Comparison of ENCODE assay signal across 1 cellular context in genomic region chr10:109957092-109957797, GRCh38.
TF ChIP-seq lines count a peak whose summit lies in the region.

No MANE protein-coding gene starts in this region.

TF ChIP-seq in HCT116, 20 proteins besides CTCF, POLR2A, EP300 and RAD21 (continued from another document):
- no peak for TF ChIP-seq REST (IDR thresholded peaks at IDR 0.05; ENCODE audit: low read depth)
- no peak for TF ChIP-seq CEBPB (IDR thresholded peaks at IDR 0.05; ENCODE audit: low read depth)
- TF ChIP-seq EGR1 (IDR thresholded peaks at IDR 0.05; ENCODE audit: low read depth): no peak
- no peak for TF ChIP-seq ELF1 (IDR thresholded peaks at IDR 0.05; ENCODE audit: borderline replicate concordance, low read depth)
TF ChIP-seq in HCT116: peak in this region for 0.
